ENCODE assay signal across 23 cellular contexts in the genomic region with DNA sequence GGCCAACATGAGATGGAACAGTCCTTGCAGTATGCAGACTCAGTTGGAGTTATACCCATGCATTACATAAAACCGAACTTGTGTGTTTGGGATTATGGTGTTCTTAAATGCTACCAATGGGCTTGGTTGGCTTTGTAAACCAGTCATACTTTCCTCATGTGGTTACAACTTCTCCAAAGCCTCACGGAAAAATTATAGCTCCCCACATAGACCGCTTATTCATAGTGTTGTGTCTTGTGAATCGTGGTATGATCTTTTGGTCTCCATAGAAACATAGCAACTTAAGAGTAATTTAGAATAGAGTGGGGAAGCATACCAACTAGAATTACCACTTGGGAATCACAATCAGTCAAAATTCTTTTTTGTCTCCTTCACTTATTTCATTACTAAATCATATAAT.
"Had no signal": no experiment of that assay in that cellular context is flagged by ENCODE, and none has a peak within 500 bp of the region (broad histone marks: within the 10 kb centered on the region; RNA-seq: fewer than 3 reads in every experiment).

No MANE protein-coding gene starts in this region.

- H2AFZ ChIP-seq: neural progenitor cell had no signal

- H3K4me3 Mint-ChIP-seq: activated T-cell treated with anti-CD3 and anti-CD28 coated beads, Interleukin-2, amount 50 U/mL, for 24 hours; activated T-helper 17 cell treated with anti-CD3 and anti-CD28 coated beads, Interleukin-2, amount 50 U/mL, for 72 hours; naive thymus-derived CD8-positive, alpha-beta T cell; neural progenitor cell; T-cell; T-helper 2 cell treated with Interferon-gamma antibody and Interleukin-4, amounts not matched to agents 5 μg/mL and 100 μg/mL, for 36 hours had no signal

- H3K9ac ChIP-seq: neural progenitor cell had no signal

- H3K9me3 ChIP-seq: body of pancreas, tibial artery had no signal

- H3K27ac ChIP-seq: body of pancreas, cardiac muscle cell, epithelial cell of prostate, neural progenitor cell, tibial artery, WERI-Rb-1 had no signal

- H3K4me2 ChIP-seq: neural progenitor cell had no signal

- H3K4me1 Mint-ChIP-seq: activated T-helper 17 cell treated with anti-CD3 and anti-CD28 coated beads, Interleukin-2, amount 50 U/mL, for 72 hours; naive thymus-derived CD8-positive, alpha-beta T cell; T-cell had no signal

- H3K4me1 ChIP-seq: body of pancreas, tibial artery had no signal

- H3K27me3 Mint-ChIP-seq: activated T-cell treated with anti-CD3 and anti-CD28 coated beads, Interleukin-2, amount 50 U/mL, for 24 hours; T-cell had no signal

- ATAC-seq: activated T-helper 17 cell treated with anti-CD3 and anti-CD28 coated beads, Interleukin-2, amount 50 U/mL, for 72 hours; body of pancreas; left lobe of liver; naive thymus-derived CD8-positive, alpha-beta T cell; sciatic nerve; T-cell had no signal

- H3K27me3 ChIP-seq: body of pancreas, cardiac muscle cell, neural progenitor cell, tibial artery had no signal

- H3K27ac Mint-ChIP-seq: activated naive CD4-positive, alpha-beta T cell treated with anti-CD3 and anti-CD28 coated beads, Interleukin-2, amount 50 U/mL, for 72 hours; activated T-cell treated with anti-CD3 and anti-CD28 coated beads, Interleukin-2, amount 50 U/mL, for 24 hours; activated T-helper 17 cell treated with anti-CD3 and anti-CD28 coated beads, Interleukin-2, amount 50 U/mL, for 72 hours; naive thymus-derived CD8-positive, alpha-beta T cell; neural progenitor cell; T-cell; T-helper 2 cell treated with Interferon-gamma antibody and Interleukin-4, amounts not matched to agents 5 μg/mL and 100 μg/mL, for 36 hours had no signal

- H3K36me3 Mint-ChIP-seq: activated naive CD4-positive, alpha-beta T cell treated with anti-CD3 and anti-CD28 coated beads, Interleukin-2, amount 50 U/mL, for 72 hours; naive thymus-derived CD8-positive, alpha-beta T cell; T-cell had no signal

- H3K36me3 ChIP-seq: cardiac muscle cell, neural progenitor cell, tibial artery, WERI-Rb-1 had no signal

- H3K9me3 Mint-ChIP-seq: activated naive CD4-positive, alpha-beta T cell treated with anti-CD3 and anti-CD28 coated beads, Interleukin-2, amount 50 U/mL, for 72 hours; activated T-cell treated with anti-CD3 and anti-CD28 coated beads, Interleukin-2, amount 50 U/mL, for 24 hours; activated T-helper 17 cell treated with anti-CD3 and anti-CD28 coated beads, Interleukin-2, amount 50 U/mL, for 72 hours; naive thymus-derived CD8-positive, alpha-beta T cell; neural progenitor cell; T-cell; T-helper 2 cell treated with Interferon-gamma antibody and Interleukin-4, amounts not matched to agents 5 μg/mL and 100 μg/mL, for 36 hours had no signal

- FAIRE-seq: small intestine had no signal

- DNase-seq: activated CD4-positive, CD25-positive, alpha-beta regulatory T cell treated with anti-CD3 and anti-CD28 coated beads, Interleukin-2, amount 50 U/mL, for 72 hours; activated CD8-positive, alpha-beta memory T cell treated with anti-CD3 and anti-CD28 coated beads for 24 hours; activated CD8-positive, alpha-beta memory T cell treated with anti-CD3 and anti-CD28 coated beads, Interleukin-2, amount 50 U/mL, for 4 hours; activated T-cell treated with anti-CD3 and anti-CD28 coated beads, Interleukin-2, amount 50 U/mL, for 24 hours; amniotic stem cell; body of pancreas; foreskin fibroblast; naive thymus-derived CD8-positive, alpha-beta T cell; small intestine; stimulated activated CD4-positive, alpha-beta T cell treated with anti-CD3 and anti-CD28 coated beads, Interleukin-2, amount 100 ng/mL, for 24 hours; stimulated activated naive CD4-positive, alpha-beta T cell; T-cell; tibial artery; WERI-Rb-1 had no signal

- H3K4me3 ChIP-seq: body of pancreas, cardiac muscle cell, lung, neural progenitor cell, tibial artery had no signal
